Comparison of ENCODE assay signal across 1 cellular context in genomic region chr1:112093372-112093694, GRCh38.
TF ChIP-seq lines count a peak whose summit lies in the region.

No MANE protein-coding gene starts in this region.

TF ChIP-seq in GM23338, 12 proteins besides CTCF, POLR2A, EP300 and RAD21 (continued from another document):
- TF ChIP-seq, protein P1, sequence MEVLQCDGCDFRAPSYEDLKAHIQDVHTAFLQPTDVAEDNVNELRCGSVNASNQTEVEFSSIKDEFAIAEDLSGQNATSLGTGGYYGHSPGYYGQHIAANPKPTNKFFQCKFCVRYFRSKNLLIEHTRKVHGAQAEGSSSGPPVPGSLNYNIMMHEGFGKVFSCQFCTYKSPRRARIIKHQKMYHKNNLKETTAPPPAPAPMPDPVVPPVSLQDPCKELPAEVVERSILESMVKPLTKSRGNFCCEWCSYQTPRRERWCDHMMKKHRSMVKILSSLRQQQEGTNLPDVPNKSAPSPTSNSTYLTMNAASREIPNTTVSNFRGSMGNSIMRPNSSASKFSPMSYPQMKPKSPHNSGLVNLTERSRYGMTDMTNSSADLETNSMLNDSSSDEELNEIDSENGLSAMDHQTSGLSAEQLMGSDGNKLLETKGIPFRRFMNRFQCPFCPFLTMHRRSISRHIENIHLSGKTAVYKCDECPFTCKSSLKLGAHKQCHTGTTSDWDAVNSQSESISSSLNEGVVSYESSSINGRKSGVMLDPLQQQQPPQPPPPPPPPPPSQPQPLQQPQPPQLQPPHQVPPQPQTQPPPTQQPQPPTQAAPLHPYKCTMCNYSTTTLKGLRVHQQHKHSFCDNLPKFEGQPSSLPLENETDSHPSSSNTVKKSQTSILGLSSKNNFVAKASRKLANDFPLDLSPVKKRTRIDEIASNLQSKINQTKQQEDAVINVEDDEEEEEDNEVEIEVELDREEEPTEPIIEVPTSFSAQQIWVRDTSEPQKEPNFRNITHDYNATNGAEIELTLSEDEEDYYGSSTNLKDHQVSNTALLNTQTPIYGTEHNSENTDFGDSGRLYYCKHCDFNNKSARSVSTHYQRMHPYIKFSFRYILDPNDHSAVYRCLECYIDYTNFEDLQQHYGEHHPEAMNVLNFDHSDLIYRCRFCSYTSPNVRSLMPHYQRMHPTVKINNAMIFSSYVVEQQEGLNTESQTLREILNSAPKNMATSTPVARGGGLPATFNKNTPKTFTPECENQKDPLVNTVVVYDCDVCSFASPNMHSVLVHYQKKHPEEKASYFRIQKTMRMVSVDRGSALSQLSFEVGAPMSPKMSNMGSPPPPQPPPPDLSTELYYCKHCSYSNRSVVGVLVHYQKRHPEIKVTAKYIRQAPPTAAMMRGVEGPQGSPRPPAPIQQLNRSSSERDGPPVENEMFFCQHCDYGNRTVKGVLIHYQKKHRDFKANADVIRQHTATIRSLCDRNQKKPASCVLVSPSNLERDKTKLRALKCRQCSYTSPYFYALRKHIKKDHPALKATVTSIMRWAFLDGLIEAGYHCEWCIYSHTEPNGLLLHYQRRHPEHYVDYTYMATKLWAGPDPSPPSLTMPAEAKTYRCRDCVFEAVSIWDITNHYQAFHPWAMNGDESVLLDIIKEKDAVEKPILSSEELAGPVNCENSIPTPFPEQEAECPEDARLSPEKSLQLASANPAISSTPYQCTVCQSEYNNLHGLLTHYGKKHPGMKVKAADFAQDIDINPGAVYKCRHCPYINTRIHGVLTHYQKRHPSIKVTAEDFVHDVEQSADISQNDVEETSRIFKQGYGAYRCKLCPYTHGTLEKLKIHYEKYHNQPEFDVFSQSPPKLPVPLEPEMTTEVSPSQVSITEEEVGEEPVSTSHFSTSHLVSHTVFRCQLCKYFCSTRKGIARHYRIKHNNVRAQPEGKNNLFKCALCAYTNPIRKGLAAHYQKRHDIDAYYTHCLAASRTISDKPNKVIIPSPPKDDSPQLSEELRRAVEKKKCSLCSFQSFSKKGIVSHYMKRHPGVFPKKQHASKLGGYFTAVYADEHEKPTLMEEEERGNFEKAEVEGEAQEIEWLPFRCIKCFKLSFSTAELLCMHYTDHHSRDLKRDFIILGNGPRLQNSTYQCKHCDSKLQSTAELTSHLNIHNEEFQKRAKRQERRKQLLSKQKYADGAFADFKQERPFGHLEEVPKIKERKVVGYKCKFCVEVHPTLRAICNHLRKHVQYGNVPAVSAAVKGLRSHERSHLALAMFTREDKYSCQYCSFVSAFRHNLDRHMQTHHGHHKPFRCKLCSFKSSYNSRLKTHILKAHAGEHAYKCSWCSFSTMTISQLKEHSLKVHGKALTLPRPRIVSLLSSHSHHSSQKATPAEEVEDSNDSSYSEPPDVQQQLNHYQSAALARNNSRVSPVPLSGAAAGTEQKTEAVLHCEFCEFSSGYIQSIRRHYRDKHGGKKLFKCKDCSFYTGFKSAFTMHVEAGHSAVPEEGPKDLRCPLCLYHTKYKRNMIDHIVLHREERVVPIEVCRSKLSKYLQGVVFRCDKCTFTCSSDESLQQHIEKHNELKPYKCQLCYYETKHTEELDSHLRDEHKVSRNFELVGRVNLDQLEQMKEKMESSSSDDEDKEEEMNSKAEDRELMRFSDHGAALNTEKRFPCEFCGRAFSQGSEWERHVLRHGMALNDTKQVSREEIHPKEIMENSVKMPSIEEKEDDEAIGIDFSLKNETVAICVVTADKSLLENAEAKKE (CRISPR knock-in tag; IDR thresholded peaks at IDR 0.05), result no peak
- TF ChIP-seq ZNF331 (CRISPR knock-in tag; IDR thresholded peaks at IDR 0.05; ENCODE audit: low read depth) (no peak), ETS1 (IDR thresholded peaks at IDR 0.05) (no peak), EZH2phosphoT487 (IDR thresholded peaks at IDR 0.05; ENCODE audit: unreplicated experiment) (no peak), JUNB (IDR thresholded peaks at IDR 0.05; ENCODE audit: unreplicated experiment) (no peak), ZNF114 (CRISPR knock-in tag; IDR thresholded peaks at IDR 0.05) (no peak), NANOG (IDR thresholded peaks at IDR 0.05; ENCODE audit: borderline replicate concordance) (no peak)
